In the genomic region with DNA sequence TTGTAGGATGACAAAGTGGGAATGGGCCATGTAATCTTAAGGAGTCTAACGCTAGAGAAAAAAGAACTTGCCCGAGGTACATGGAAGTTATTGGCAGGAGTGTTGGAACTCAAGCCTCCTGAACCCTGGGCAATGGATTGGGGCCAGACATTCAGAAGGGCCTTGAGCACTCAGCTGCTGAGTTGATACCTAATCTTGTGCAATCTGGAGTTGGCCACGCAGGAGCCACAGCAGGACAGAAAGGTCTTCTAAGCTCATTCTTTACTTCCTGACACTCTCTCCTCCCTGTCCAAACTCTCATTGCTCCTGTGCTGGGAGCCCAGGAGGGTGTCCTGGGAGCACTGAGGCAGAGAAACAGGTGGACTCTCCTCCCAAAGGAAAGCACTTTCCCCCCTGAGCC, we compare ENCODE assay signal across 1 cellular context.
TF ChIP-seq lines count a peak whose summit lies in the region.

No MANE protein-coding gene starts in this region.

TF ChIP-seq in K562, 482 proteins besides CTCF, POLR2A, EP300 and RAD21 (continued from another document):
- TF ChIP-seq, protein P1, sequence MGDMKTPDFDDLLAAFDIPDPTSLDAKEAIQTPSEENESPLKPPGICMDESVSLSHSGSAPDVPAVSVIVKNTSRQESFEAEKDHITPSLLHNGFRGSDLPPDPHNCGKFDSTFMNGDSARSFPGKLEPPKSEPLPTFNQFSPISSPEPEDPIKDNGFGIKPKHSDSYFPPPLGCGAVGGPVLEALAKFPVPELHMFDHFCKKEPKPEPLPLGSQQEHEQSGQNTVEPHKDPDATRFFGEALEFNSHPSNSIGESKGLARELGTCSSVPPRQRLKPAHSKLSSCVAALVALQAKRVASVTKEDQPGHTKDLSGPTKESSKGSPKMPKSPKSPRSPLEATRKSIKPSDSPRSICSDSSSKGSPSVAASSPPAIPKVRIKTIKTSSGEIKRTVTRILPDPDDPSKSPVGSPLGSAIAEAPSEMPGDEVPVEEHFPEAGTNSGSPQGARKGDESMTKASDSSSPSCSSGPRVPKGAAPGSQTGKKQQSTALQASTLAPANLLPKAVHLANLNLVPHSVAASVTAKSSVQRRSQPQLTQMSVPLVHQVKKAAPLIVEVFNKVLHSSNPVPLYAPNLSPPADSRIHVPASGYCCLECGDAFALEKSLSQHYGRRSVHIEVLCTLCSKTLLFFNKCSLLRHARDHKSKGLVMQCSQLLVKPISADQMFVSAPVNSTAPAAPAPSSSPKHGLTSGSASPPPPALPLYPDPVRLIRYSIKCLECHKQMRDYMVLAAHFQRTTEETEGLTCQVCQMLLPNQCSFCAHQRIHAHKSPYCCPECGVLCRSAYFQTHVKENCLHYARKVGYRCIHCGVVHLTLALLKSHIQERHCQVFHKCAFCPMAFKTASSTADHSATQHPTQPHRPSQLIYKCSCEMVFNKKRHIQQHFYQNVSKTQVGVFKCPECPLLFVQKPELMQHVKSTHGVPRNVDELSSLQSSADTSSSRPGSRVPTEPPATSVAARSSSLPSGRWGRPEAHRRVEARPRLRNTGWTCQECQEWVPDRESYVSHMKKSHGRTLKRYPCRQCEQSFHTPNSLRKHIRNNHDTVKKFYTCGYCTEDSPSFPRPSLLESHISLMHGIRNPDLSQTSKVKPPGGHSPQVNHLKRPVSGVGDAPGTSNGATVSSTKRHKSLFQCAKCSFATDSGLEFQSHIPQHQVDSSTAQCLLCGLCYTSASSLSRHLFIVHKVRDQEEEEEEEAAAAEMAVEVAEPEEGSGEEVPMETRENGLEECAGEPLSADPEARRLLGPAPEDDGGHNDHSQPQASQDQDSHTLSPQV (IDR thresholded peaks at IDR 0.05): peak; percentile 35; the same call in 1 of the 2 replicates
- TF ChIP-seq KDM1A (IDR thresholded peaks at IDR 0.05): no peak
- 0 out of 2 replicates have a peak, but pooled peaks have one; percentile 6 for TF ChIP-seq CBFA2T3 (IDR thresholded peaks at IDR 0.05)
- TF ChIP-seq, protein P2, sequence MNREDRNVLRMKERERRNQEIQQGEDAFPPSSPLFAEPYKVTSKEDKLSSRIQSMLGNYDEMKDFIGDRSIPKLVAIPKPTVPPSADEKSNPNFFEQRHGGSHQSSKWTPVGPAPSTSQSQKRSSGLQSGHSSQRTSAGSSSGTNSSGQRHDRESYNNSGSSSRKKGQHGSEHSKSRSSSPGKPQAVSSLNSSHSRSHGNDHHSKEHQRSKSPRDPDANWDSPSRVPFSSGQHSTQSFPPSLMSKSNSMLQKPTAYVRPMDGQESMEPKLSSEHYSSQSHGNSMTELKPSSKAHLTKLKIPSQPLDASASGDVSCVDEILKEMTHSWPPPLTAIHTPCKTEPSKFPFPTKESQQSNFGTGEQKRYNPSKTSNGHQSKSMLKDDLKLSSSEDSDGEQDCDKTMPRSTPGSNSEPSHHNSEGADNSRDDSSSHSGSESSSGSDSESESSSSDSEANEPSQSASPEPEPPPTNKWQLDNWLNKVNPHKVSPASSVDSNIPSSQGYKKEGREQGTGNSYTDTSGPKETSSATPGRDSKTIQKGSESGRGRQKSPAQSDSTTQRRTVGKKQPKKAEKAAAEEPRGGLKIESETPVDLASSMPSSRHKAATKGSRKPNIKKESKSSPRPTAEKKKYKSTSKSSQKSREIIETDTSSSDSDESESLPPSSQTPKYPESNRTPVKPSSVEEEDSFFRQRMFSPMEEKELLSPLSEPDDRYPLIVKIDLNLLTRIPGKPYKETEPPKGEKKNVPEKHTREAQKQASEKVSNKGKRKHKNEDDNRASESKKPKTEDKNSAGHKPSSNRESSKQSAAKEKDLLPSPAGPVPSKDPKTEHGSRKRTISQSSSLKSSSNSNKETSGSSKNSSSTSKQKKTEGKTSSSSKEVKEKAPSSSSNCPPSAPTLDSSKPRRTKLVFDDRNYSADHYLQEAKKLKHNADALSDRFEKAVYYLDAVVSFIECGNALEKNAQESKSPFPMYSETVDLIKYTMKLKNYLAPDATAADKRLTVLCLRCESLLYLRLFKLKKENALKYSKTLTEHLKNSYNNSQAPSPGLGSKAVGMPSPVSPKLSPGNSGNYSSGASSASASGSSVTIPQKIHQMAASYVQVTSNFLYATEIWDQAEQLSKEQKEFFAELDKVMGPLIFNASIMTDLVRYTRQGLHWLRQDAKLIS (CRISPR knock-in tag; IDR thresholded peaks at IDR 0.05): no peak
- TF ChIP-seq ZNF124 (CRISPR knock-in tag; IDR thresholded peaks at IDR 0.05): no peak
- TF ChIP-seq, protein P3, sequence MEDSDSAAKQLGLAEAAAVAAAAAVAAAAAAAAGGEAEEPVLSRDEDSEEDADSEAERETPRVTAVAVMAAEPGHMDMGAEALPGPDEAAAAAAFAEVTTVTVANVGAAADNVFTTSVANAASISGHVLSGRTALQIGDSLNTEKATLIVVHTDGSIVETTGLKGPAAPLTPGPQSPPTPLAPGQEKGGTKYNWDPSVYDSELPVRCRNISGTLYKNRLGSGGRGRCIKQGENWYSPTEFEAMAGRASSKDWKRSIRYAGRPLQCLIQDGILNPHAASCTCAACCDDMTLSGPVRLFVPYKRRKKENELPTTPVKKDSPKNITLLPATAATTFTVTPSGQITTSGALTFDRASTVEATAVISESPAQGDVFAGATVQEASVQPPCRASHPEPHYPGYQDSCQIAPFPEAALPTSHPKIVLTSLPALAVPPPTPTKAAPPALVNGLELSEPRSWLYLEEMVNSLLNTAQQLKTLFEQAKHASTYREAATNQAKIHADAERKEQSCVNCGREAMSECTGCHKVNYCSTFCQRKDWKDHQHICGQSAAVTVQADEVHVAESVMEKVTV (CRISPR knock-in tag; IDR thresholded peaks at IDR 0.05): no peak
- no peak for TF ChIP-seq RBFOX2 (IDR thresholded peaks at IDR 0.05; ENCODE audit: low read depth, low read length)
- no peak for TF ChIP-seq EZH2 (IDR thresholded peaks at IDR 0.05; ENCODE audit: borderline replicate concordance, low read depth, low read length)
TF ChIP-seq in K562: peak in this region for 15.
